8 cellular contexts compared by ENCODE assay signal in genomic region chr17:38088120-38088519, GRCh38. TPM values are rescaled to one million over a fixed set of nuclear protein-coding genes. Genes with fewer than 3 reads are reported as not detected.
"Had no signal": no experiment of that assay in that cellular context is flagged by ENCODE, and none has a peak within 500 bp of the region (broad histone marks: within the 10 kb centered on the region; RNA-seq: fewer than 3 reads in every experiment).

No MANE protein-coding gene starts in this region.

RNA-seq across cellular contexts. Expression of gene TBC1D3C, which starts 19.7 kb away (rescaled TPM):
- total RNA-seq: activated CD4-positive, alpha-beta memory T cell treated with anti-CD3 and anti-CD28 coated beads, Interleukin-2, amount 10 ng/mL, durations not matched to agents 7 days and 5 days; activated T-helper 2 cell treated with anti-CD3 and anti-CD28 coated beads, Interferon-gamma antibody, Interleukin-2, Interleukin-4, amounts not matched to agents 10 μg/mL and 5 μg/mL and 100 μg/mL, durations not matched to agents 14 hours and 24 hours and 36 hours; ascending aorta; body of pancreas; NCI-H460; RPMI7951 had no signal

RNA-seq across cellular contexts. Expression of gene TBC1D3E, which starts 39.6 kb away (rescaled TPM):
- total RNA-seq: activated CD4-positive, alpha-beta memory T cell treated with anti-CD3 and anti-CD28 coated beads, Interleukin-2, amount 10 ng/mL, durations not matched to agents 7 days and 5 days; activated T-cell treated with anti-CD3 and anti-CD28 coated beads, Interleukin-2, amount 50 U/mL, for 72 hours; activated T-helper 2 cell treated with anti-CD3 and anti-CD28 coated beads, Interferon-gamma antibody, Interleukin-2, Interleukin-4, amounts not matched to agents 10 μg/mL and 5 μg/mL and 100 μg/mL, durations not matched to agents 14 hours and 24 hours and 36 hours; ascending aorta; body of pancreas; NCI-H460; RPMI7951; T-cell had no signal
